8 cellular contexts compared by ENCODE assay signal in genomic region chr12:104877107-104877705, GRCh38.
A peak's percentile ranks its signal among the peaks of the same experiment; 100 is the strongest.
DNase-seq lines count a peak whose midpoint lies in the region; ATAC-seq and TF ChIP-seq lines count a peak whose summit lies in the region.

No MANE protein-coding gene starts in this region.

- H3K9me3 ChIP-seq in CD4-positive, CD25-positive, alpha-beta regulatory T cell (ENCODE audit: control insufficient read depth in 2 of 2, low read length in 2 of 2), result no peaks in the 10 kb centered on the region
- H3K9me3 ChIP-seq in H9 (ENCODE audit: control insufficient read depth, low read depth, low read length) (no peaks in the 10 kb centered on the region), OCI-LY3 (ENCODE audit: insufficient read depth, low read length) (no peaks in the 10 kb centered on the region), ascending aorta (no peaks in the 10 kb centered on the region)

- no peak overlapping the region for H2AFZ ChIP-seq in H9 (ENCODE audit: low read length)
- no peak overlapping the region for H2AFZ ChIP-seq in OCI-LY3 (ENCODE audit: low read depth, low read length)

- no peak overlapping the region for H3K56ac ChIP-seq in H9 (ENCODE audit: insufficient read length, low read depth, low read length)

- H3K79me2 ChIP-seq in H9 (ENCODE audit: insufficient read depth, low read length) (no peaks in the 10 kb centered on the region), OCI-LY3 (ENCODE audit: low read length) (no peaks in the 10 kb centered on the region)

- WGBS in H9 (ENCODE audit: extremely low coverage, insufficient read length, low lambda C conversion rate), result no CpG with 5 or more reads among the region's 3 CpGs

- peaks cover 0 to 1% (median 0%) of the 10 kb centered on the region in 7 donors for H3K9me3 Mint-ChIP-seq in CD4-positive, CD25-positive, alpha-beta regulatory T cell
- H3K9me3 Mint-ChIP-seq in H9, result peaks cover 18 to 25% of the 10 kb centered on the region in 2 experiments

- H3K27me3 Mint-ChIP-seq in CD4-positive, CD25-positive, alpha-beta regulatory T cell, result peaks cover 16% of the 10 kb centered on the region
- no peaks in the 10 kb centered on the region; the same call in 1 of the 2 replicates for H3K27me3 Mint-ChIP-seq in H9 (ENCODE audit: low read depth)

- H3K4ac ChIP-seq in H9 (ENCODE audit: low read depth, low read length), result no peak overlapping the region

- intact Hi-C loops in ascending aorta (cut with DNase I), result loop anchor here (2.0 to 5.0 kb wide), 5 partner anchors 140 to 675 kb away; partner anchors contain the start of gene CHST11

- H3K18ac ChIP-seq in H9 (ENCODE audit: insufficient read length, low read depth, low read length), result no peak overlapping the region

- H3K4me3 Mint-ChIP-seq in CD4-positive, CD25-positive, alpha-beta regulatory T cell, result no peak overlapping the region
- no peak overlapping the region for H3K4me3 Mint-ChIP-seq in H9

- no peak overlapping the region for H4K5ac ChIP-seq in H9 (ENCODE audit: insufficient read length, low read depth, low read length)

- H3K27ac ChIP-seq in CD4-positive, CD25-positive, alpha-beta regulatory T cell (ENCODE audit: insufficient read depth, low read length, poor library complexity, severe bottlenecking), result no peak overlapping the region
- no peak overlapping the region for H3K27ac ChIP-seq in H9 (ENCODE audit: insufficient read length, low read depth, low read length)
- no peak overlapping the region for H3K27ac ChIP-seq in OCI-LY3 (ENCODE audit: low read length)
- no peak overlapping the region for H3K27ac ChIP-seq in ascending aorta

- no peaks in the 10 kb centered on the region for H3K79me1 ChIP-seq in H9 (ENCODE audit: insufficient read depth, low read depth, low read length, poor library complexity, severe bottlenecking)

- H2AK5ac ChIP-seq in H9 (ENCODE audit: insufficient read length, low read length), result no peak overlapping the region

- H3K9ac ChIP-seq in H9 (ENCODE audit: extremely low read depth, insufficient read length, low read length) (no peak overlapping the region), OCI-LY3 (ENCODE audit: low read length) (no peak overlapping the region)

- peak overlapping the region in 1 of 3 donors; percentile 26 for H3K27ac Mint-ChIP-seq in CD4-positive, CD25-positive, alpha-beta regulatory T cell
- no peak overlapping the region for H3K27ac Mint-ChIP-seq in H9

- H3T11ph ChIP-seq in H9 (ENCODE audit: low read length), result no peak overlapping the region

- no peaks in the 10 kb centered on the region for H3K23me2 ChIP-seq in H9 (ENCODE audit: insufficient read length, low read depth, low read length, poor library complexity, severe bottlenecking)

- H3K27me3 ChIP-seq in CD4-positive, CD25-positive, alpha-beta regulatory T cell (ENCODE audit: control insufficient read depth, insufficient read depth, low read length), result no peaks in the 10 kb centered on the region
- H3K27me3 ChIP-seq in H9 (ENCODE audit: insufficient read depth, low read length) (no peaks in the 10 kb centered on the region), OCI-LY3 (ENCODE audit: low read depth, low read length) (no peaks in the 10 kb centered on the region), ascending aorta (no peaks in the 10 kb centered on the region)

- H3K4me1 ChIP-seq in CD4-positive, CD25-positive, alpha-beta regulatory T cell (ENCODE audit: control insufficient read depth, insufficient read depth, low read length, poor library complexity, severe bottlenecking), result no peaks in the 10 kb centered on the region
- H3K4me1 ChIP-seq in H9 (ENCODE audit: insufficient read depth, low read length) (no peaks in the 10 kb centered on the region), OCI-LY3 (ENCODE audit: low read length) (no peaks in the 10 kb centered on the region), ascending aorta (peaks cover 0 to 2% of the 10 kb centered on the region in 2 donors)

- TF ChIP-seq CTCF in H9 (conservative IDR thresholded peaks at IDR 0.05) (peak; percentile 45), OCI-LY3 (IDR thresholded peaks at IDR 0.05; ENCODE audit: low read depth, low read length) (peak; percentile 75), ascending aorta (IDR thresholded peaks at IDR 0.05) (peak; percentile 46 to 83 (median 77))

- no peak for ATAC-seq in CD4-positive, CD25-positive, alpha-beta regulatory T cell (ENCODE audit: low read depth in 2 of 2)

- H4K91ac ChIP-seq in H9 (ENCODE audit: insufficient read length, low read depth, low read length), result no peak overlapping the region

- H2BK120ac ChIP-seq in H9 (ENCODE audit: low read depth, low read length, poor library complexity, severe bottlenecking), result no peak overlapping the region

- H3K14ac ChIP-seq in H9 (ENCODE audit: insufficient read depth, low read length), result no peak overlapping the region

- H2BK20ac ChIP-seq in H9 (ENCODE audit: low read depth, low read length, poor library complexity, severe bottlenecking), result no peak overlapping the region

- H4K20me1 ChIP-seq in H9 (ENCODE audit: control insufficient read depth, insufficient read depth, insufficient read length) (no peaks in the 10 kb centered on the region), OCI-LY3 (ENCODE audit: insufficient read depth, low read length) (no peaks in the 10 kb centered on the region)

- H3K4me1 Mint-ChIP-seq in CD4-positive, CD25-positive, alpha-beta regulatory T cell, result peaks cover 0 to 3% (median 0%) of the 10 kb centered on the region in 4 donors
- no peaks in the 10 kb centered on the region for H3K4me1 Mint-ChIP-seq in H9

- no peaks in the 10 kb centered on the region for H3K36me3 ChIP-seq in CD4-positive, CD25-positive, alpha-beta regulatory T cell (ENCODE audit: control insufficient read depth, insufficient read depth, low read length)
- peaks cover 12% of the 10 kb centered on the region for H3K36me3 ChIP-seq in OCI-LY3 (replicated peaks; ENCODE audit: low read depth, low read length)
- no peaks in the 10 kb centered on the region for H3K36me3 ChIP-seq in ascending aorta

- H4K8ac ChIP-seq in H9 (replicated peaks; ENCODE audit: insufficient read length, low read depth, low read length), result no peak overlapping the region

- no peaks in the 10 kb centered on the region for H3K36me3 Mint-ChIP-seq in CD4-positive, CD25-positive, alpha-beta regulatory T cell
- H3K36me3 Mint-ChIP-seq in H9 (ENCODE audit: insufficient read depth in 1 of 3, low read depth in 3 of 3), result peaks cover 0 to 11% (median 3%) of the 10 kb centered on the region in 3 experiments; a peak in 4 of 7 replicates

- no peak overlapping the region for H2BK12ac ChIP-seq in H9 (ENCODE audit: insufficient read length, low read depth, low read length)

- no peak overlapping the region for H2BK15ac ChIP-seq in H9 (ENCODE audit: low read depth, low read length)

- H3K4me2 ChIP-seq in H9 (ENCODE audit: insufficient read depth, insufficient read length, low read length) (no peak overlapping the region), OCI-LY3 (ENCODE audit: low read length) (no peak overlapping the region)

- no peak overlapping the region for H3K4me3 ChIP-seq in CD4-positive, CD25-positive, alpha-beta regulatory T cell (ENCODE audit: low read depth, low read length)
- H3K4me3 ChIP-seq in OCI-LY3 (ENCODE audit: low read length), result no peak overlapping the region
- no peak overlapping the region for H3K4me3 ChIP-seq in ascending aorta

- DNase-seq in CD4-positive, CD25-positive, alpha-beta regulatory T cell, result peak; percentile 6 to 53 (median 44)
- DNase-seq in H9, result no peak
- DNase-seq in ascending aorta (ENCODE audit: low spot score in 2 of 2), result no peak
- peak; percentile 28 for DNase-seq in hepatic stellate cell (ENCODE audit: low spot score)
- peak; percentile 29 for DNase-seq in stimulated activated CD4-positive, alpha-beta T cell treated with anti-CD3 and anti-CD28 coated beads, Interleukin-4, amount 100 ng/mL, for 1 hour
- no peak for DNase-seq in activated CD4-positive, CD25-positive, alpha-beta regulatory T cell treated with anti-CD3 and anti-CD28 coated beads, Interleukin-2, amount 50 U/mL, for 72 hours
- DNase-seq in GM19238 (ENCODE audit: insufficient read length, low spot score), result no peak

- H3K23ac ChIP-seq in H9 (ENCODE audit: insufficient read length, low read depth, low read length), result no peak overlapping the region

- no peak overlapping the region for H2BK5ac ChIP-seq in H9 (ENCODE audit: insufficient read length, low read length)

Comparison
In these comparisons a context has a peak if more than half of its experiments do, and no peak if none do; other contexts are left out.
1. DNase-seq: peak in CD4-positive, CD25-positive, alpha-beta regulatory T cell (3 of 3), hepatic stellate cell (single experiment) and stimulated activated CD4-positive, alpha-beta T cell treated with anti-CD3 and anti-CD28 coated beads, Interleukin-4, amount 100 ng/mL, for 1 hour (single experiment); none in H9 (single experiment), ascending aorta (0 of 2), activated CD4-positive, CD25-positive, alpha-beta regulatory T cell treated with anti-CD3 and anti-CD28 coated beads, Interleukin-2, amount 50 U/mL, for 72 hours (single experiment) and GM19238 (single experiment).
2. Peak in every context shown above with its lines, with median percentiles within 50 percentile points of each other: CTCF ChIP-seq.